Comparison of ENCODE assay signal across 1 cellular context in the genomic region with DNA sequence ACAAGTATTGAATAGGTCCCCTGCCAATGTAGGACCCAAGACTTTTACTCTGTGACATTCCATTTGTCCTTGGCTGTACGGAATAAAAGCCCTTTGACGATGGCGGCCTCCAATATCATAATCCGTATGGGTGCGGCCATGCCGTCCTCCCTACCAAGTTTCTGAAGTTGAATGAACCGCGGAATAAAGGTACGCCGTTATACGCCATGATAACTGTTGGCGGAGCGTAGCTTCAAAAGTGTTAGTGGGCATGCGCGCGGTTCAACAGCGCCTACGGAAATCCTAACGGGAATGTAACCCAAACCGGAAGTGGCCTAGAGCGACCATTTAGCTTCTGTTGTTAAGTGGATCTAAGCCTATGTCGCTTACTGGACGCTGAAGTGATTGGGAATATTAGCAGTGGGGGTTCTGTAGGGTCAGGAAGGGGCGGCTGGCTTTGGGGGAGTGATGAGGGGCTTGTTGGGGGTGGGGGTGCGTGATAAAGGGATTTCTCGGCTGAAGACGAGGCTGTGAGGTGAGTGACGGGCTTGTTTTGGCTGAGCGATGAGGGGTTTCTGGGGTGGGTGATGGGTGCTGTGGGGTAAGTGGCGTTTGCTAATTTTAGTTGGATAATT.
A peak's percentile ranks its signal among the peaks of the same experiment; 100 is the strongest.
TF ChIP-seq lines count a peak whose summit lies in the region.

Gene ZNF175 (plus strand): TSS at position 322 of the 614 bp plus-strand sequence. CDS start 2,047 bp downstream, outside the sequence.

TF ChIP-seq in K562, 482 proteins besides CTCF, POLR2A, EP300 and RAD21 (continued from another document and continues in another):
- TF ChIP-seq, protein P1, sequence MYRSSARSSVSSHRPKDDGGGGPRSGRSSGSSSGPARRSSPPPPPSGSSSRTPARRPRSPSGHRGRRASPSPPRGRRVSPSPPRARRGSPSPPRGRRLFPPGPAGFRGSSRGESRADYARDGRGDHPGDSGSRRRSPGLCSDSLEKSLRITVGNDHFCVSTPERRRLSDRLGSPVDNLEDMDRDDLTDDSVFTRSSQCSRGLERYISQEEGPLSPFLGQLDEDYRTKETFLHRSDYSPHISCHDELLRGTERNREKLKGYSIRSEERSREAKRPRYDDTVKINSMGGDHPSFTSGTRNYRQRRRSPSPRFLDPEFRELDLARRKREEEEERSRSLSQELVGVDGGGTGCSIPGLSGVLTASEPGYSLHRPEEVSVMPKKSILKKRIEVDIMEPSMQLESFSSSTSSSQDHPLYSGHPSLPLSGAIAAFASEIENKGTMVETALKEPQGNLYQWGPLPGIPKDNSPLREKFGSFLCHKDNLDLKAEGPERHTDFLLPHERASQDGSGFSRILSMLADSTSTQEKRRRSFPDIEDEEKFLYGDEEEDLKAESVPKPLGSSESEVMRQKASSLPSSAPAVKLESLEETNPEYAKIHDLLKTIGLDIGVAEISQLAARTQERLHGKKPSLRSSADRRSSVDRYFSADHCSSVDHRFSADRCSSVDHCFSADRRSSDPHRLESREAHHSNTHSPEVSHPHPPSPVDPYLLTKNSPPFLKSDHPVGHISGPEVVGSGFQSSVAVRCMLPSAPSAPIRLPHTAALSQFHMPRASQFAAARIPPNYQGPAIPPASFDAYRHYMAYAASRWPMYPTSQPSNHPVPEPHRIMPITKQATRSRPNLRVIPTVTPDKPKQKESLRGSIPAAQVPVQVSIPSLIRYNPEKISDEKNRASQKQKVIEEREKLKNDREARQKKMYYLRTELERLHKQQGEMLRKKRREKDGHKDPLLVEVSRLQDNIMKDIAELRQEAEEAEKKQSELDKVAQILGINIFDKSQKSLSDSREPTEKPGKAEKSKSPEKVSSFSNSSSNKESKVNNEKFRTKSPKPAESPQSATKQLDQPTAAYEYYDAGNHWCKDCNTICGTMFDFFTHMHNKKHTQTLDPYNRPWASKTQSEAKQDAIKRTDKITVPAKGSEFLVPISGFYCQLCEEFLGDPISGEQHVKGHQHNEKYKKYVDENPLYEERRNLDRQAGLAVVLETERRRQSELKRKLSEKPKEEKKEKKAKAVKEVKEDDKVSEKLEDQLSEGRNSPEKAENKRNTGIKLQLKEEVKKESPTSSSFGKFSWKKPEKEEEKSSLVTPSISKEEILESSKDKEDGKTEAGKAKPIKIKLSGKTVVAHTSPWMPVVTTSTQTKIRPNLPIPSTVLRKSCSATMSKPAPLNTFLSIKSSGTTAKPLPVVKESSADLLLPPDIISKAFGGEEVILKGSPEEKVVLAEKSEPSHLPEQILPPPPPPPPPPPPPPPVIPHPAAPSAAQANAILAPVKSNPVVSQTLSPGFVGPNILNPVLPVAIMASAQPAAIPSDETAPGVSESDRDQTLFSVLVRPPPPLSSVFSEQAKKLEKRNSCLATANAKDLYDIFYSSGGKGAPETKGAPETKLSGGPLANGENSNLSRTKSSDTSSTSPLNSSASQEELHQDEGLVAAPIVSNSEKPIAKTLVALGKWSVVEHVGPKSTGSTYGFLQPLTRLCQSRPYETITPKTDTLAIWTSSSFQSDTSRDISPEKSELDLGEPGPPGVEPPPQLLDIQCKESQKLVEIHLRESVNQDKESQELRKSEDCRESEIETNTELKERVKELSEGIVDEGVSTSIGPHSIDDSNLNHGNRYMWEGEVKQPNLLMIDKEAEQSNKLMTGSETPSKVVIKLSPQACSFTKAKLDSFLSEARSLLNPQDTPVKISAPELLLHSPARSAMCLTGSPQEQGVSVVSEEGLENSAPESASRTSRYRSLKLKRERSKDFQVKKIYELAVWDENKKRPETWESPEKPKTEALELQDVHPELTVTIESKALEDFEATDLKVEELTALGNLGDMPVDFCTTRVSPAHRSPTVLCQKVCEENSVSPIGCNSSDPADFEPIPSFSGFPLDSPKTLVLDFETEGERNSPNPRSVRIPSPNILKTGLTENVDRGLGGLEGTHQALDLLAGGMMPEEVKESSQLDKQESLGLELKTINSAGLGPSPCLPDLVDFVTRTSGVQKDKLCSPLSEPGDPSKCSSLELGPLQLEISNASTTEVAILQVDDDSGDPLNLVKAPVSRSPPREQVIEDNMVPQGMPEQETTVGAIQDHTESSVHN (IDR thresholded peaks at IDR 0.05; ENCODE audit: borderline replicate concordance in 1 of 2, low read depth in 1 of 2), result no peak
- TF ChIP-seq SOX6 (IDR thresholded peaks at IDR 0.05) (no peak; the same call in 1 of the 2 replicates), PML (IDR thresholded peaks at IDR 0.05; ENCODE audit: low read length) (peak; percentile 22; the same call in 1 of the 2 replicates), ZNF584 (CRISPR knock-in tag; IDR thresholded peaks at IDR 0.05; ENCODE audit: low read depth) (peak; percentile 74; the same call in 1 of the 2 replicates), KDM4B (IDR thresholded peaks at IDR 0.05; ENCODE audit: borderline replicate concordance in 2 of 2, low read depth in 1 of 2) (no peak), HDAC8 (tag; IDR thresholded peaks at IDR 0.05) (no peak), MAFG (tag; conservative IDR thresholded peaks at IDR 0.05) (no peak), ZFP30 (CRISPR knock-in tag; IDR thresholded peaks at IDR 0.05; ENCODE audit: borderline replicate concordance) (no peak), CBX5 (IDR thresholded peaks at IDR 0.05; ENCODE audit: borderline replicate concordance, low read depth) (no peak), VEZF1 (CRISPR knock-in tag; IDR thresholded peaks at IDR 0.05) (peak; percentile 19; the same call in 1 of the 2 replicates), ZNF830 (CRISPR knock-in tag; IDR thresholded peaks at IDR 0.05) (no peak), GTF2E2 (tag; IDR thresholded peaks at IDR 0.05) (peak; percentile 76; the same call in 1 of the 2 replicates), U2AF2 (optimal IDR thresholded peaks at IDR 0.05; ENCODE audit: low read depth, low read length) (no peak), ZMIZ1 (IDR thresholded peaks at IDR 0.05; ENCODE audit: low read depth in 2 of 2, low read length in 2 of 2) (no peak), SNRNP70 (optimal IDR thresholded peaks at IDR 0.05; ENCODE audit: low read depth, low read length) (no peak), SREBF2 (CRISPR knock-in tag; IDR thresholded peaks at IDR 0.05) (no peak), PRDM10 (IDR thresholded peaks at IDR 0.05; ENCODE audit: partially characterized antibody) (no peak), ZNF76 (CRISPR knock-in tag; IDR thresholded peaks at IDR 0.05; ENCODE audit: borderline replicate concordance) (no peak), DDX20 (tag; IDR thresholded peaks at IDR 0.05; ENCODE audit: low read depth) (peak; percentile 62; the same call in 1 of the 2 replicates), RBBP5 (IDR thresholded peaks at IDR 0.05; ENCODE audit: borderline replicate concordance, insufficient read depth, low read length, poor library complexity, severe bottlenecking) (no peak), NCOR1 (IDR thresholded peaks at IDR 0.05) (no peak), TAL1 (IDR thresholded peaks at IDR 0.05) (no peak), ZNF174 (CRISPR knock-in tag; IDR thresholded peaks at IDR 0.05) (no peak), ZNF696 (CRISPR knock-in tag; conservative IDR thresholded peaks at IDR 0.05) (no peak), ZNF146 (CRISPR knock-in tag; IDR thresholded peaks at IDR 0.05; ENCODE audit: unreplicated experiment) (no peak), USF2 (CRISPR knock-in tag; IDR thresholded peaks at IDR 0.05) (no peak), KAT2B (IDR thresholded peaks at IDR 0.05; ENCODE audit: low read depth, low read length) (no peak), TCF7 (IDR thresholded peaks at IDR 0.05; ENCODE audit: borderline replicate concordance) (no peak), MEF2D (tag; conservative IDR thresholded peaks at IDR 0.05; ENCODE audit: low read depth) (peak; percentile 40; the same call in 1 of the 2 replicates)
- TF ChIP-seq, protein P2, sequence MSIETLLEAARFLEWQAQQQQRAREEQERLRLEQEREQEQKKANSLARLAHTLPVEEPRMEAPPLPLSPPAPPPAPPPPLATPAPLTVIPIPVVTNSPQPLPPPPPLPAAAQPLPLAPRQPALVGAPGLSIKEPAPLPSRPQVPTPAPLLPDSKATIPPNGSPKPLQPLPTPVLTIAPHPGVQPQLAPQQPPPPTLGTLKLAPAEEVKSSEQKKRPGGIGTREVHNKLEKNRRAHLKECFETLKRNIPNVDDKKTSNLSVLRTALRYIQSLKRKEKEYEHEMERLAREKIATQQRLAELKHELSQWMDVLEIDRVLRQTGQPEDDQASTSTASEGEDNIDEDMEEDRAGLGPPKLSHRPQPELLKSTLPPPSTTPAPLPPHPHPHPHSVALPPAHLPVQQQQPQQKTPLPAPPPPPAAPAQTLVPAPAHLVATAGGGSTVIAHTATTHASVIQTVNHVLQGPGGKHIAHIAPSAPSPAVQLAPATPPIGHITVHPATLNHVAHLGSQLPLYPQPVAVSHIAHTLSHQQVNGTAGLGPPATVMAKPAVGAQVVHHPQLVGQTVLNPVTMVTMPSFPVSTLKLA (conservative IDR thresholded peaks at IDR 0.05), result peak in 1 of 2 experiments; percentile 61; a peak in 2 of 4 replicates
- TF ChIP-seq, protein P3, sequence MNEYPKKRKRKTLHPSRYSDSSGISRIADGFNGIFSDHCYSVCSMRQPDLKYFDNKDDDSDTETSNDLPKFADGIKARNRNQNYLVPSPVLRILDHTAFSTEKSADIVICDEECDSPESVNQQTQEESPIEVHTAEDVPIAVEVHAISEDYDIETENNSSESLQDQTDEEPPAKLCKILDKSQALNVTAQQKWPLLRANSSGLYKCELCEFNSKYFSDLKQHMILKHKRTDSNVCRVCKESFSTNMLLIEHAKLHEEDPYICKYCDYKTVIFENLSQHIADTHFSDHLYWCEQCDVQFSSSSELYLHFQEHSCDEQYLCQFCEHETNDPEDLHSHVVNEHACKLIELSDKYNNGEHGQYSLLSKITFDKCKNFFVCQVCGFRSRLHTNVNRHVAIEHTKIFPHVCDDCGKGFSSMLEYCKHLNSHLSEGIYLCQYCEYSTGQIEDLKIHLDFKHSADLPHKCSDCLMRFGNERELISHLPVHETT (CRISPR knock-in tag; conservative IDR thresholded peaks at IDR 0.05 in 1 of 2, IDR thresholded peaks at IDR 0.05 in 1 of 2), result peak in 1 of 2 experiments; percentile 76; a peak in 2 of 4 replicates
